Comparison of ENCODE assay signal across 36 cellular contexts in the genomic region with DNA sequence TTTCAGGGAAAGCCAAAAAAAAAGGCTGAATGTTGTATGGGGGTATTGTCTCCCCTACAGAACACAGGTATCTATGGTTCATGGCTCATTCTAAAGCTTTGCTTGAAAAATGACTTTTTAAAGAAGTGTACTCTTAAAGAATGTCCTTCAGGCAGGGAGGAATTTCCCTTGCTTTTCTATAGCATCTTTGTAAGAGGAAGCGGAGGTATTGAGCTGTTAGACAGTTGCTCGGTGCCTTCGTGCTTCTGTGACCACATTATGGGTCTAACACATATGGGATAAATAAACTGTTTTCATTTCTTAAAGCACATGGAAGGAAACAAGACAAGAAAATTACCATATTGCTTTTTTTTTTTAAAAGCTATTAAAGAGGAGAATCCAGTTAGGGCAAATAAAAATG.
"Had no signal": no experiment of that assay in that cellular context is flagged by ENCODE, and none has a peak within 500 bp of the region (broad histone marks: within the 10 kb centered on the region; RNA-seq: fewer than 3 reads in every experiment).

No MANE protein-coding gene starts in this region.

- FAIRE-seq: endometrium, endothelial cell of umbilical vein, frontal cortex had no signal

- H3K36me3 ChIP-seq: adrenal gland, breast epithelium, cardiac muscle cell, colonic mucosa, esophagus squamous epithelium, WERI-Rb-1 had no signal

- H3K36me3 Mint-ChIP-seq: activated CD4-positive, alpha-beta memory T cell treated with anti-CD3 and anti-CD28 coated beads for 36 hours; activated CD8-positive, alpha-beta memory T cell treated with anti-CD3 and anti-CD28 coated beads, Interleukin-2, amount 10 ng/mL, durations not matched to agents 7 days and 5 days; activated naive CD4-positive, alpha-beta T cell treated with anti-CD3 and anti-CD28 coated beads, Interleukin-2, amount 50 U/mL, for 24 hours; activated naive CD8-positive, alpha-beta T cell treated with anti-CD3 and anti-CD28 coated beads for 36 hours; brain had no signal

- H3K4me3 Mint-ChIP-seq: activated CD4-positive, alpha-beta memory T cell treated with anti-CD3 and anti-CD28 coated beads for 36 hours; activated CD4-positive, alpha-beta T cell treated with anti-CD3 and anti-CD28 coated beads for 36 hours; activated CD4-positive, alpha-beta T cell treated with anti-CD3 and anti-CD28 coated beads, Interleukin-2, amount 10 ng/mL, durations not matched to agents 24 days and 14 days; activated CD8-positive, alpha-beta memory T cell treated with anti-CD3 and anti-CD28 coated beads, Interleukin-2, amount 10 ng/mL, durations not matched to agents 7 days and 5 days; activated CD8-positive, alpha-beta T cell treated with anti-CD3 and anti-CD28 coated beads, Interleukin-2, amount 10 ng/mL, durations not matched to agents 7 days and 5 days; activated naive CD4-positive, alpha-beta T cell treated with anti-CD3 and anti-CD28 coated beads for 36 hours; activated naive CD4-positive, alpha-beta T cell treated with anti-CD3 and anti-CD28 coated beads, Interleukin-2, amount 50 U/mL, for 24 hours; activated naive CD8-positive, alpha-beta T cell treated with anti-CD3 and anti-CD28 coated beads for 36 hours; activated naive CD8-positive, alpha-beta T cell treated with anti-CD3 and anti-CD28 coated beads, Interleukin-2, amount 50 U/mL, for 24 hours; activated T-helper 1 cell treated with anti-CD3 and anti-CD28 coated beads, Interleukin-12 subunit alpha, Interleukin-12 subunit beta, Interleukin-2, Interleukin-4 antibody, amounts not matched to agents 30 ng/mL and 10 ng/mL and 1 ng/mL, durations not matched to agents 14 hours and 24 hours and 36 hours; brain; T-helper 1 cell treated with Interleukin-12 subunit alpha and Interleukin-12 subunit beta and Interleukin-4 antibody, amounts not matched to agents 30 μg/mL and 1 μg/mL, for 36 hours had no signal

- DNase-seq: activated CD4-positive, alpha-beta memory T cell treated with anti-CD3 and anti-CD28 coated beads for 36 hours; activated CD4-positive, alpha-beta T cell treated with anti-CD3 and anti-CD28 coated beads for 36 hours; activated CD4-positive, alpha-beta T cell treated with anti-CD3 and anti-CD28 coated beads, Interleukin-2, amount 10 ng/mL, durations not matched to agents 24 days and 14 days; activated CD4-positive, CD25-positive, alpha-beta regulatory T cell; activated CD4-positive, CD25-positive, alpha-beta regulatory T cell treated with anti-CD3 and anti-CD28 coated beads, Interleukin-2, amount 50 U/mL, for 72 hours; activated CD8-positive, alpha-beta memory T cell treated with anti-CD3 and anti-CD28 coated beads, Interleukin-2, amount 10 ng/mL, durations not matched to agents 7 days and 5 days; activated CD8-positive, alpha-beta memory T cell treated with anti-CD3 and anti-CD28 coated beads, Interleukin-2, amount 50 U/mL, for 4 hours; activated CD8-positive, alpha-beta T cell treated with anti-CD3 and anti-CD28 coated beads, Interleukin-2, amount 10 ng/mL, durations not matched to agents 7 days and 5 days; activated effector memory CD4-positive, alpha-beta T cell treated with anti-CD3 and anti-CD28 coated beads, Interleukin-2, amount 50 U/mL, for 16 hours; activated naive CD4-positive, alpha-beta T cell treated with anti-CD3 and anti-CD28 coated beads for 36 hours; activated naive CD8-positive, alpha-beta T cell treated with anti-CD3 and anti-CD28 coated beads for 36 hours; activated naive CD8-positive, alpha-beta T cell treated with anti-CD3 and anti-CD28 coated beads, Interleukin-2, amount 50 U/mL, for 24 hours; activated T-cell treated with anti-CD3 and anti-CD28 coated beads, Interleukin-2, amount 50 U/mL, for 1 hour; activated T-cell treated with anti-CD3 and anti-CD28 coated beads, Interleukin-2, amount 50 U/mL, for 48 hours; adrenal gland; amygdala; aorta; central memory CD4-positive, alpha-beta T cell; cerebellar nuclear complex; colonic mucosa; effector CD8-positive, alpha-beta T cell; esophagus squamous epithelium; head of caudate nucleus; T-helper 9 cell; WERI-Rb-1 had no signal

- H3K27ac Mint-ChIP-seq: activated CD4-positive, alpha-beta memory T cell treated with anti-CD3 and anti-CD28 coated beads for 36 hours; activated CD4-positive, alpha-beta T cell treated with anti-CD3 and anti-CD28 coated beads for 36 hours; activated CD4-positive, alpha-beta T cell treated with anti-CD3 and anti-CD28 coated beads, Interleukin-2, amount 10 ng/mL, durations not matched to agents 24 days and 14 days; activated CD8-positive, alpha-beta memory T cell treated with anti-CD3 and anti-CD28 coated beads, Interleukin-2, amount 10 ng/mL, durations not matched to agents 7 days and 5 days; activated CD8-positive, alpha-beta T cell treated with anti-CD3 and anti-CD28 coated beads, Interleukin-2, amount 10 ng/mL, durations not matched to agents 7 days and 5 days; activated naive CD4-positive, alpha-beta T cell treated with anti-CD3 and anti-CD28 coated beads for 36 hours; activated naive CD4-positive, alpha-beta T cell treated with anti-CD3 and anti-CD28 coated beads, Interleukin-2, amount 50 U/mL, for 24 hours; activated naive CD8-positive, alpha-beta T cell treated with anti-CD3 and anti-CD28 coated beads for 36 hours; activated naive CD8-positive, alpha-beta T cell treated with anti-CD3 and anti-CD28 coated beads, Interleukin-2, amount 50 U/mL, for 24 hours; activated T-helper 1 cell treated with anti-CD3 and anti-CD28 coated beads, Interleukin-12 subunit alpha, Interleukin-12 subunit beta, Interleukin-2, Interleukin-4 antibody, amounts not matched to agents 30 ng/mL and 10 ng/mL and 1 ng/mL, durations not matched to agents 14 hours and 24 hours and 36 hours; activated T-helper 2 cell treated with anti-CD3 and anti-CD28 coated beads, Interferon-gamma antibody, Interleukin-2, Interleukin-4, amounts not matched to agents 10 μg/mL and 5 μg/mL and 100 μg/mL, durations not matched to agents 14 hours and 24 hours and 36 hours; brain; T-helper 1 cell treated with Interleukin-12 subunit alpha and Interleukin-12 subunit beta and Interleukin-4 antibody, amounts not matched to agents 30 μg/mL and 1 μg/mL, for 36 hours had no signal

- H3K9me3 ChIP-seq: adrenal gland, breast epithelium, colonic mucosa, esophagus squamous epithelium had no signal

- H3K9me3 Mint-ChIP-seq: activated CD4-positive, alpha-beta memory T cell treated with anti-CD3 and anti-CD28 coated beads for 36 hours; activated CD4-positive, alpha-beta T cell treated with anti-CD3 and anti-CD28 coated beads, Interleukin-2, amount 10 ng/mL, durations not matched to agents 24 days and 14 days; activated naive CD4-positive, alpha-beta T cell treated with anti-CD3 and anti-CD28 coated beads for 36 hours; activated naive CD4-positive, alpha-beta T cell treated with anti-CD3 and anti-CD28 coated beads, Interleukin-2, amount 50 U/mL, for 24 hours; activated naive CD8-positive, alpha-beta T cell treated with anti-CD3 and anti-CD28 coated beads for 36 hours; activated naive CD8-positive, alpha-beta T cell treated with anti-CD3 and anti-CD28 coated beads, Interleukin-2, amount 50 U/mL, for 24 hours; activated T-helper 1 cell treated with anti-CD3 and anti-CD28 coated beads, Interleukin-12 subunit alpha, Interleukin-12 subunit beta, Interleukin-2, Interleukin-4 antibody, amounts not matched to agents 30 ng/mL and 10 ng/mL and 1 ng/mL, durations not matched to agents 14 hours and 24 hours and 36 hours; activated T-helper 2 cell treated with anti-CD3 and anti-CD28 coated beads, Interferon-gamma antibody, Interleukin-2, Interleukin-4, amounts not matched to agents 10 μg/mL and 5 μg/mL and 100 μg/mL, durations not matched to agents 14 hours and 24 hours and 36 hours; brain; T-helper 1 cell treated with Interleukin-12 subunit alpha and Interleukin-12 subunit beta and Interleukin-4 antibody, amounts not matched to agents 30 μg/mL and 1 μg/mL, for 36 hours had no signal

- ATAC-seq: activated CD4-positive, alpha-beta T cell treated with anti-CD3 and anti-CD28 coated beads for 36 hours; activated CD8-positive, alpha-beta memory T cell treated with anti-CD3 and anti-CD28 coated beads, Interleukin-2, amount 10 ng/mL, durations not matched to agents 7 days and 5 days; activated CD8-positive, alpha-beta T cell treated with anti-CD3 and anti-CD28 coated beads, Interleukin-2, amount 10 ng/mL, durations not matched to agents 7 days and 5 days; activated naive CD8-positive, alpha-beta T cell treated with anti-CD3 and anti-CD28 coated beads, Interleukin-2, amount 50 U/mL, for 24 hours had no signal

- H3K27ac ChIP-seq: adrenal gland, breast epithelium, cardiac muscle cell, colonic mucosa, epithelial cell of prostate, esophagus squamous epithelium, WERI-Rb-1 had no signal

- H3K4me1 Mint-ChIP-seq: activated CD4-positive, alpha-beta T cell treated with anti-CD3 and anti-CD28 coated beads for 36 hours; activated CD4-positive, alpha-beta T cell treated with anti-CD3 and anti-CD28 coated beads, Interleukin-2, amount 10 ng/mL, durations not matched to agents 24 days and 14 days; activated CD8-positive, alpha-beta memory T cell treated with anti-CD3 and anti-CD28 coated beads, Interleukin-2, amount 10 ng/mL, durations not matched to agents 7 days and 5 days; activated naive CD4-positive, alpha-beta T cell treated with anti-CD3 and anti-CD28 coated beads, Interleukin-2, amount 50 U/mL, for 24 hours; activated naive CD8-positive, alpha-beta T cell treated with anti-CD3 and anti-CD28 coated beads for 36 hours; activated naive CD8-positive, alpha-beta T cell treated with anti-CD3 and anti-CD28 coated beads, Interleukin-2, amount 50 U/mL, for 24 hours had no signal

- H3K4me3 ChIP-seq: adrenal gland, breast epithelium, cardiac muscle cell, colonic mucosa, esophagus squamous epithelium had no signal

- H3K27me3 Mint-ChIP-seq: activated CD4-positive, alpha-beta memory T cell treated with anti-CD3 and anti-CD28 coated beads for 36 hours; activated CD4-positive, alpha-beta T cell treated with anti-CD3 and anti-CD28 coated beads for 36 hours; activated CD4-positive, alpha-beta T cell treated with anti-CD3 and anti-CD28 coated beads, Interleukin-2, amount 10 ng/mL, durations not matched to agents 24 days and 14 days; activated CD8-positive, alpha-beta memory T cell treated with anti-CD3 and anti-CD28 coated beads, Interleukin-2, amount 10 ng/mL, durations not matched to agents 7 days and 5 days; activated naive CD4-positive, alpha-beta T cell treated with anti-CD3 and anti-CD28 coated beads, Interleukin-2, amount 50 U/mL, for 24 hours had no signal
